In genomic region chr1:236472850-236473788, GRCh38 we compare ENCODE assay signal across 20 cellular contexts.
"Had no signal": no experiment of that assay in that cellular context is flagged by ENCODE, and none has a peak within 500 bp of the region (broad histone marks: within the 10 kb centered on the region; RNA-seq: fewer than 3 reads in every experiment).

No MANE protein-coding gene starts in this region.

- H3K36me3 Mint-ChIP-seq: activated naive CD4-positive, alpha-beta T cell treated with anti-CD3 and anti-CD28 coated beads, Interleukin-2, amount 10 ng/mL, durations not matched to agents 7 days and 5 days had no signal

- H3K27ac Mint-ChIP-seq: activated naive CD4-positive, alpha-beta T cell treated with anti-CD3 and anti-CD28 coated beads, Interleukin-2, amount 10 ng/mL, durations not matched to agents 7 days and 5 days; activated T-cell treated with anti-CD3 and anti-CD28 coated beads, Interleukin-2, amount 50 U/mL, for 24 hours; activated T-helper 2 cell treated with anti-CD3 and anti-CD28 coated beads, Interferon-gamma antibody, Interleukin-2, Interleukin-4, amounts not matched to agents 10 μg/mL and 5 μg/mL and 100 μg/mL, durations not matched to agents 14 hours and 24 hours and 36 hours; dendritic cell treated with granulocyte-macrophage colony-stimulating factor and Interleukin-4, amounts not matched to agents 40 ng/mL and 50 ng/mL, for 4 days; nephron progenitor cell; stimulated activated naive CD8-positive, alpha-beta T cell treated with anti-CD3 and anti-CD28 coated beads, Interleukin-15, Interleukin-2, amounts not matched to agents 100 ng/mL and 50 ng/mL, for 24 hours had no signal

- DNase-seq: activated CD4-positive, alpha-beta T cell treated with anti-CD3 and anti-CD28 coated beads, Interleukin-2, amount 50 U/mL, for 4 hours; activated CD8-positive, alpha-beta memory T cell treated with anti-CD3 and anti-CD28 coated beads for 24 hours; activated CD8-positive, alpha-beta memory T cell treated with anti-CD3 and anti-CD28 coated beads, Interleukin-2, amount 50 U/mL, for 4 hours; activated naive CD4-positive, alpha-beta T cell treated with anti-CD3 and anti-CD28 coated beads, Interleukin-2, amount 10 ng/mL, durations not matched to agents 7 days and 5 days; activated T-cell treated with anti-CD3 and anti-CD28 coated beads, Interleukin-2, amount 50 U/mL, for 24 hours; anterior cingulate cortex; effector CD8-positive, alpha-beta T cell; gastrocnemius medialis; nephron progenitor cell; right lobe of liver; stimulated activated CD4-positive, alpha-beta T cell treated with anti-CD3 and anti-CD28 coated beads, Interleukin-1b, Interleukin-23, amount 100 ng/mL, for 48 hours; substantia nigra; T-helper 9 cell; tibial artery had no signal

- H3K36me3 ChIP-seq: cardiac muscle cell, gastrocnemius medialis, right lobe of liver, tibial artery had no signal

- H3K27me3 ChIP-seq: body of pancreas, cardiac muscle cell, right lobe of liver had no signal

- H3K27me3 Mint-ChIP-seq: dendritic cell treated with granulocyte-macrophage colony-stimulating factor and Interleukin-4, amounts not matched to agents 40 ng/mL and 50 ng/mL, for 4 days; stimulated activated naive CD8-positive, alpha-beta T cell treated with anti-CD3 and anti-CD28 coated beads, Interleukin-15, Interleukin-2, amounts not matched to agents 100 ng/mL and 50 ng/mL, for 24 hours had no signal

- H3K9me3 Mint-ChIP-seq: activated naive CD4-positive, alpha-beta T cell treated with anti-CD3 and anti-CD28 coated beads, Interleukin-2, amount 10 ng/mL, durations not matched to agents 7 days and 5 days; activated T-cell treated with anti-CD3 and anti-CD28 coated beads, Interleukin-2, amount 50 U/mL, for 24 hours; activated T-helper 2 cell treated with anti-CD3 and anti-CD28 coated beads, Interferon-gamma antibody, Interleukin-2, Interleukin-4, amounts not matched to agents 10 μg/mL and 5 μg/mL and 100 μg/mL, durations not matched to agents 14 hours and 24 hours and 36 hours; dendritic cell treated with granulocyte-macrophage colony-stimulating factor and Interleukin-4, amounts not matched to agents 40 ng/mL and 50 ng/mL, for 4 days; nephron progenitor cell; stimulated activated naive CD8-positive, alpha-beta T cell treated with anti-CD3 and anti-CD28 coated beads, Interleukin-15, Interleukin-2, amounts not matched to agents 100 ng/mL and 50 ng/mL, for 24 hours had no signal

- H3K27ac ChIP-seq: body of pancreas, cardiac muscle cell, gastrocnemius medialis, right lobe of liver, tibial artery had no signal

- H3K4me1 ChIP-seq: body of pancreas, gastrocnemius medialis, right lobe of liver, tibial artery had no signal

- H3K4me3 Mint-ChIP-seq: activated naive CD4-positive, alpha-beta T cell treated with anti-CD3 and anti-CD28 coated beads, Interleukin-2, amount 10 ng/mL, durations not matched to agents 7 days and 5 days; activated T-cell treated with anti-CD3 and anti-CD28 coated beads, Interleukin-2, amount 50 U/mL, for 24 hours; dendritic cell treated with granulocyte-macrophage colony-stimulating factor and Interleukin-4, amounts not matched to agents 40 ng/mL and 50 ng/mL, for 4 days; nephron progenitor cell; stimulated activated naive CD8-positive, alpha-beta T cell treated with anti-CD3 and anti-CD28 coated beads, Interleukin-15, Interleukin-2, amounts not matched to agents 100 ng/mL and 50 ng/mL, for 24 hours had no signal

- H3K4me1 Mint-ChIP-seq: activated naive CD4-positive, alpha-beta T cell treated with anti-CD3 and anti-CD28 coated beads, Interleukin-2, amount 10 ng/mL, durations not matched to agents 7 days and 5 days had no signal

- H3K4me3 ChIP-seq: body of pancreas, cardiac muscle cell, gastrocnemius medialis, right lobe of liver, skin epidermis, tibial artery had no signal

- ATAC-seq: body of pancreas, gastrocnemius medialis, right lobe of liver had no signal

- H3K9me3 ChIP-seq: body of pancreas, gastrocnemius medialis, right lobe of liver, tibial artery had no signal
